ENCODE assay signal across 17 cellular contexts in genomic region chr21:18493420-18493819, GRCh38.
DNase-seq lines count a peak whose midpoint lies in the region; ATAC-seq, FAIRE-seq and TF ChIP-seq lines count a peak whose summit lies in the region.
"Had no signal": no experiment of that assay in that cellular context is flagged by ENCODE, and none has a peak within 500 bp of the region (broad histone marks: within the 10 kb centered on the region; RNA-seq: fewer than 3 reads in every experiment).

No MANE protein-coding gene starts in this region.

- H3K27ac ChIP-seq in GM23248 (no peak overlapping the region), RWPE2 (ENCODE audit: poor library complexity, severe bottlenecking) (no peak overlapping the region), foreskin keratinocyte (no peak overlapping the region)
- H3K27ac ChIP-seq: cardiac muscle cell, thyroid gland had no signal

- no peak overlapping the region for H3K4me2 ChIP-seq in GM23248 (ENCODE audit: unreplicated experiment)

- H3K79me2 ChIP-seq in GM23248 (ENCODE audit: insufficient read depth): no peaks in the 10 kb centered on the region

- DNase-seq in GM23248 (peak; percentile 3), RWPE2 (ENCODE audit: low spot score) (no peak), foreskin keratinocyte (peak; percentile 91 to 98), putamen (ENCODE audit: low spot score) (peak; percentile 53), NCI-H1694 (lab: John Stamatoyannopoulos, UW) (no peak), inferior parietal cortex (ENCODE audit: extremely low spot score) (no peak), D721Med (ENCODE audit: insufficient read length, low spot score) (no peak)
- DNase-seq: activated CD8-positive, alpha-beta T cell treated with anti-CD3 and anti-CD28 coated beads, Interleukin-2, amount 10 ng/mL, durations not matched to agents 7 days and 5 days; activated gamma-delta T cell; NCI-H1436 treated with DMSO at 0.1 percent for 48 hours; NCI-H524; occipital lobe; Right ventricle myocardium superior; T1000; thyroid gland had no signal

- TF ChIP-seq CTCF in RWPE2 (IDR thresholded peaks at IDR 0.05; ENCODE audit: poor library complexity, severe bottlenecking) (no peak), foreskin keratinocyte (conservative IDR thresholded peaks at IDR 0.05) (no peak), D721Med (IDR thresholded peaks at IDR 0.05; ENCODE audit: insufficient read depth, missing control alignments) (no peak)

- H3K36me3 ChIP-seq in GM23248 (ENCODE audit: low read depth) (no peaks in the 10 kb centered on the region), RWPE2 (ENCODE audit: low read depth) (no peaks in the 10 kb centered on the region)
- H3K36me3 ChIP-seq: cardiac muscle cell, thyroid gland had no signal

- in situ Hi-C loops in GM23248 (cut with MboI): no loop called here

- H3K9me2 ChIP-seq in GM23248 (ENCODE audit: insufficient read depth): no peaks in the 10 kb centered on the region

- H3K4me3 ChIP-seq in GM23248 (no peak overlapping the region), RWPE2 (ENCODE audit: severe bottlenecking) (no peak overlapping the region)
- H3K4me3 ChIP-seq: cardiac muscle cell, thyroid gland had no signal

- no peak overlapping the region for H3K9ac ChIP-seq in GM23248

- no peaks in the 10 kb centered on the region for H3K27me3 ChIP-seq in GM23248 (replicated peaks; ENCODE audit: insufficient read depth)
- peaks cover 8% of the 10 kb centered on the region for H3K27me3 ChIP-seq in RWPE2 (ENCODE audit: insufficient read depth, poor library complexity, severe bottlenecking)
- no peaks in the 10 kb centered on the region for H3K27me3 ChIP-seq in foreskin keratinocyte
- H3K27me3 ChIP-seq: cardiac muscle cell, thyroid gland had no signal

- WGBS in GM23248 (ENCODE audit: low coverage in 1 of 2, low lambda C conversion rate in 2 of 2, missing lambda C conversion rate in 2 of 2), 2 experiments: 32 to 36% methylated on average over 8 of the region's 8 CpGs

- H3K4me1 ChIP-seq in GM23248 (ENCODE audit: insufficient read depth) (no peaks in the 10 kb centered on the region), RWPE2 (ENCODE audit: insufficient read depth, poor library complexity, severe bottlenecking) (no peaks in the 10 kb centered on the region), foreskin keratinocyte (peaks cover 10% of the 10 kb centered on the region)
- H3K4me1 ChIP-seq: thyroid gland had no signal

- H3K9me3 ChIP-seq in GM23248 (ENCODE audit: low read depth) (no peaks in the 10 kb centered on the region), RWPE2 (ENCODE audit: severe bottlenecking) (no peaks in the 10 kb centered on the region)
- H3K9me3 ChIP-seq: thyroid gland had no signal

- FAIRE-seq in D721Med (lab: Jason Lieb, UNC): no peak

- no peak overlapping the region for H2AFZ ChIP-seq in GM23248

- peak; percentile 79 for ATAC-seq in RWPE2 (ENCODE audit: low read depth)
- peak; percentile 100 for ATAC-seq in foreskin keratinocyte
- no peak for ATAC-seq in HG03108 (IDR thresholded peaks at IDR 0.05; ENCODE audit: unreplicated experiment)
- ATAC-seq: activated CD8-positive, alpha-beta T cell treated with anti-CD3 and anti-CD28 coated beads, Interleukin-2, amount 10 ng/mL, durations not matched to agents 7 days and 5 days had no signal

- no peaks in the 10 kb centered on the region for H4K20me1 ChIP-seq in GM23248 (ENCODE audit: insufficient read depth)

- no peaks in the 10 kb centered on the region for H3F3A ChIP-seq in GM23248 (ENCODE audit: insufficient read depth)

Comparison
In these comparisons a context has a peak if more than half of its experiments do, and no peak if none do; other contexts are left out.
1. DNase-seq: peak in GM23248 (single experiment), foreskin keratinocyte (2 of 2) and putamen (single experiment); none in RWPE2 (single experiment), NCI-H1694 (single experiment), inferior parietal cortex (single experiment) and D721Med (single experiment).